Comparison of ENCODE assay signal across 8 cellular contexts in the genomic region with DNA sequence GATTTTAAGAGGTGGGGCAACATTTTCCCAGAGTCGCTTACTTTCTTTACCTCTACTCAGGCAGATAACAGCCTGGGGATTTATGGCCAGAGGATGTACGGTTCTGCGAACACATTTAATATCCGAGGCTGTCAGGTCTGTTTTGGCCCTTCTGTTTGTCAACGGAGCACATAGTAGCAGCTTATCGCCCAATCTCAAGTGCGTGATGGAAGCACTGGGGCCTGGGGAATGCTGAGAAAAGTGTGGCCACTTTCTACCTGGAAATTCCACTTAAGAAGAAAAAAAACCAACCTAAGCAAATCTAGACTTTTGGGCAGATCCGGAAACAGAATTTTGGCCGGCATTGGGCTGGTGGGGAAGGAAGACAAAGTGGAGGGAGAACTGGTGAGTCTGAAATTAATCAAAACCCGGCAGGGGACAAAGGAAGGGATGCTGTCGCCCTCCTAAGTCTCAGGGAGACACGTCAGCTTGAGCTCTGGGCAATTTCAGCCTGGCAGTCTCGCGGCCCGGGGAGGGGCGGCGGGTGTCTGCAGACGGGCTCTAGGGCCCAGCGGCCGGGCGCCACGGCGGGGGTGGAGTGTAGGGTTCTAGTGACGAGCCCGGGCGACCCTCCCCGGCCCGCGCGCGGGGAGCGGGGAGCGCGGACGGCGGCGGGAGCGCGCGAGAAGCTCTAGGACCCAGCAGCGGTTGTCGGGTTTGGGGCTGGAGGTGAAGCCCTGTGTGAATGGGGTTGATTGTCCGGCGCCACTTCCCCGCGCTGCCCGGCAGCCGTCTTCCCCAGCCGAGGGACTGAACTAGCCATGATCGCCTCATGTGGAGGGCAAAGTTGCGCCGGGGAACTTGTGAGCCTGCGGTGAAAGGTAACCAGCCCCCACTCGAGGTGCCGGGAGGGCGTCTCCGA. TPM values are rescaled to one million over a fixed set of nuclear protein-coding genes. Genes with fewer than 3 reads are reported as not detected.
A peak's percentile ranks its signal among the peaks of the same experiment; 100 is the strongest.
DNase-seq lines count a peak whose midpoint lies in the region; ATAC-seq and TF ChIP-seq lines count a peak whose summit lies in the region.

A gene with protein sequence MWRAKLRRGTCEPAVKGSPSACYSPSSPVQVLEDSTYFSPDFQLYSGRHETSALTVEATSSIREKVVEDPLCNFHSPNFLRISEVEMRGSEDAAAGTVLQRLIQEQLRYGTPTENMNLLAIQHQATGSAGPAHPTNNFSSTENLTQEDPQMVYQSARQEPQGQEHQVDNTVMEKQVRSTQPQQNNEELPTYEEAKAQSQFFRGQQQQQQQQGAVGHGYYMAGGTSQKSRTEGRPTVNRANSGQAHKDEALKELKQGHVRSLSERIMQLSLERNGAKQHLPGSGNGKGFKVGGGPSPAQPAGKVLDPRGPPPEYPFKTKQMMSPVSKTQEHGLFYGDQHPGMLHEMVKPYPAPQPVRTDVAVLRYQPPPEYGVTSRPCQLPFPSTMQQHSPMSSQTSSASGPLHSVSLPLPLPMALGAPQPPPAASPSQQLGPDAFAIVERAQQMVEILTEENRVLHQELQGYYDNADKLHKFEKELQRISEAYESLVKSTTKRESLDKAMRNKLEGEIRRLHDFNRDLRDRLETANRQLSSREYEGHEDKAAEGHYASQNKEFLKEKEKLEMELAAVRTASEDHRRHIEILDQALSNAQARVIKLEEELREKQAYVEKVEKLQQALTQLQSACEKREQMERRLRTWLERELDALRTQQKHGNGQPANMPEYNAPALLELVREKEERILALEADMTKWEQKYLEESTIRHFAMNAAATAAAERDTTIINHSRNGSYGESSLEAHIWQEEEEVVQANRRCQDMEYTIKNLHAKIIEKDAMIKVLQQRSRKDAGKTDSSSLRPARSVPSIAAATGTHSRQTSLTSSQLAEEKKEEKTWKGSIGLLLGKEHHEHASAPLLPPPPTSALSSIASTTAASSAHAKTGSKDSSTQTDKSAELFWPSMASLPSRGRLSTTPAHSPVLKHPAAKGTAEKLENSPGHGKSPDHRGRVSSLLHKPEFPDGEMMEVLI (plus strand): TSS at position 656 of the 901 bp plus-strand sequence. CDS start 156 bp downstream, at position 812.

- DNase-seq in BJ (ENCODE audit: low read depth) = no peak
- DNase-seq in NCI-H82 (lab: John Stamatoyannopoulos, UW) = peak; percentile 95
- DNase-seq in adipocyte (ENCODE audit: low read depth) = peak; percentile 94
- peak; percentile 91 for DNase-seq in Right ventricle myocardium inferior (ENCODE audit: missing footprints)
- no peak for DNase-seq in NCI-H226

- H3K9me3 ChIP-seq in adipocyte (ENCODE audit: control insufficient read depth, low read length) = no peaks in the 10 kb centered on the region
- no peaks in the 10 kb centered on the region for H3K9me3 ChIP-seq in neutrophil

- peaks cover 38% of the 10 kb centered on the region for H3K4me1 ChIP-seq in adipocyte (ENCODE audit: control insufficient read depth, insufficient read depth, low read length)
- peaks cover 24 to 31% of the 10 kb centered on the region in 2 experiments for H3K4me1 ChIP-seq in neutrophil (ENCODE audit: control insufficient read depth in 1 of 2, insufficient read depth in 1 of 2, low read depth in 1 of 2, low read length in 1 of 2)

- no peaks in the 10 kb centered on the region for H3K36me3 ChIP-seq in BJ (ENCODE audit: control insufficient read depth, insufficient read depth, low read length)
- no peaks in the 10 kb centered on the region for H3K36me3 ChIP-seq in adipocyte (ENCODE audit: control insufficient read depth, insufficient read depth, low read length, severe bottlenecking)
- H3K36me3 ChIP-seq in neutrophil = no peaks in the 10 kb centered on the region

- no peak within 1 kb of the TSS for H3K27ac ChIP-seq in neutrophil

- POLR2A ChIA-PET in BJ (lab: Charles Lee) = interaction anchor here (0.6 kb wide), 4 partner anchors 27 to 1517 kb away, joined by 3 to 4 read pairs (median 3); no protein-coding TSS in a partner anchor

- peak within 1 kb of the TSS; percentile 95 for H3K9ac ChIP-seq in adipocyte (ENCODE audit: low read length)

- H3K27me3 ChIP-seq in BJ (ENCODE audit: control insufficient read depth, insufficient read depth, low read length) (no peaks in the 10 kb centered on the region), adipocyte (replicated peaks; ENCODE audit: control insufficient read depth, insufficient read depth, low read length) (no peaks in the 10 kb centered on the region), neutrophil (peaks cover 55% of the 10 kb centered on the region)

- CTCF ChIA-PET in BJ (lab: Yijun Ruan, JAX) = interaction anchor here (0.8 to 3.7 kb wide), 4 partner anchors 10 to 145 kb away, joined by 4 to 24 read pairs (median 4); no protein-coding TSS in a partner anchor

- H3K4me3 ChIP-seq in BJ (ENCODE audit: low read depth, low read length) (peak within 1 kb of the TSS; percentile 56), adipocyte (ENCODE audit: low read length) (peak within 1 kb of the TSS; percentile 93), neutrophil (ENCODE audit: low read depth in 1 of 2, low read length in 1 of 2) (peak within 1 kb of the TSS; percentile 51 to 58)

- TF ChIP-seq CTCF in BJ (IDR thresholded peaks at IDR 0.05; ENCODE audit: insufficient read depth, low read depth, low read length) (0 out of 2 replicates have a peak, but pooled peaks have one; percentile 7), neutrophil (IDR thresholded peaks at IDR 0.05) (no peak)

- ATAC-seq in GM19025 (IDR thresholded peaks at IDR 0.05; ENCODE audit: low read depth, unreplicated experiment) (peak; percentile 71), HG03432 (IDR thresholded peaks at IDR 0.05; ENCODE audit: unreplicated experiment) (peak; percentile 88), Right ventricle myocardium inferior (peak; percentile 96)

- intact Hi-C loops in Right ventricle myocardium inferior (cut with DNase I) = no loop called here

RNA-seq across cellular contexts. Expression of the gene that starts here (rescaled TPM):
- 21.5 and 25.5 TPM in 2 replicates for polyA plus RNA-seq in BJ (2011; rRNA removed)
- 37.6 and 44.4 TPM in 2 replicates for polyA minus RNA-seq in BJ (2011; rRNA and poly(A)+ RNA removed)
- 53.5 TPM for total RNA-seq in Right ventricle myocardium inferior

Comparison
In these comparisons a context has a peak if more than half of its experiments do, and no peak if none do; other contexts are left out.
1. DNase-seq: peak in NCI-H82 (single experiment), adipocyte (single experiment) and Right ventricle myocardium inferior (single experiment); none in BJ (single experiment) and NCI-H226 (single experiment).
2. Peak in every context shown above with its lines, with median percentiles within 50 percentile points of each other: H3K4me3 ChIP-seq and ATAC-seq.